27 cellular contexts compared by ENCODE assay signal in the genomic region with DNA sequence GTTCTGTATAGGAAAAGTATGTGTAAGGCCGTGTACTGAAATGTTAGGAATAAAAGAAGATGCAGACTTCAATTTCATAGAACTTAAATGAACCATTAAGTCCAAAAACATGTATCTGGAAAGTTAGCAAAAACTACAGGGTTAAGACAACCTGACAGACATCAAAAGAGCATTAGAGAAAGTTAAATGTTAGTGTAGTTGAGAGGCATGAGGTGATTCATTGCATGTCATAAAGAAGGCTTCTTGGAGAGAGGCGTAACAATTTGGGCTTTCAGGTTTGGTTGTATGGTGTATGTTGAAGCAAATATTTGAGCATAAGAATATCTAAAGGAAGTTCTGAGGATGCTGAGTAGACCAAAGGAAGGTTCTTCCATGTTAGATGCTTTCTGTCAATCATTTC. TPM values are rescaled to one million over a fixed set of nuclear protein-coding genes. Genes with fewer than 3 reads are reported as not detected.
DNase-seq lines count a peak whose midpoint lies in the region; ATAC-seq, FAIRE-seq and TF ChIP-seq lines count a peak whose summit lies in the region.
"Had no signal": no experiment of that assay in that cellular context is flagged by ENCODE, and none has a peak within 500 bp of the region (broad histone marks: within the 10 kb centered on the region; RNA-seq: fewer than 3 reads in every experiment).

No MANE protein-coding gene starts in this region.

- no peak for DNase-seq in activated T-cell treated with anti-CD3 and anti-CD28 coated beads, Interleukin-2, amount 50 U/mL, for 24 hours
- DNase-seq in activated T-cell treated with anti-CD3 and anti-CD28 coated beads, Interleukin-2, amount 50 U/mL, for 48 hours = no peak
- DNase-seq in CD8-positive, alpha-beta T cell = no peak
- no peak for DNase-seq in Karpas-422
- no peak for DNase-seq in keratinocyte (ENCODE audit: low read depth, low spot score)
- no peak for DNase-seq in NCI-H1105 (lab: John Stamatoyannopoulos, UW)
- no peak for DNase-seq in NCI-H128 (lab: John Stamatoyannopoulos, UW; ENCODE audit: unreplicated experiment)
- DNase-seq in COLO829 (ENCODE audit: low spot score) = no peak
- DNase-seq: activated CD4-positive, alpha-beta T cell treated with anti-CD3 and anti-CD28 coated beads for 1 hour; activated effector memory CD4-positive, alpha-beta T cell treated with anti-CD3 and anti-CD28 coated beads, Interleukin-2, amount 50 U/mL, for 16 hours; BE2C; cortex of kidney; gastrocnemius medialis; hippocampal formation; KG1; left ventricle myocardium inferior; naive B cell; NCI-H524; NK-92 treated with Interleukin-12 subunit alpha and Interleukin-12 subunit beta, amount 100 ng/mL, for 24 hours; pancreas; right cardiac atrium; SIG-M5; stimulated activated CD4-positive, alpha-beta T cell treated with anti-CD3 and anti-CD28 coated beads, Interleukin-12 subunit alpha, Interleukin-12 subunit beta, amount 100 ng/mL, for 4 hours; stimulated activated CD4-positive, alpha-beta T cell treated with anti-CD3 and anti-CD28 coated beads, Interleukin-4, amount 100 ng/mL, for 24 hours; stimulated activated naive CD4-positive, alpha-beta T cell treated with Interleukin-2 at 50 U/mL for 16 hours had no signal

- ATAC-seq in CD8-positive, alpha-beta T cell = no peak
- ATAC-seq: gastrocnemius medialis, Panc1, pancreas, right cardiac atrium had no signal

- intact Hi-C loops in CD8-positive, alpha-beta T cell (cut with DNase I, micrococcal nuclease) = loop anchor here (1.0 to 5.0 kb wide), 4 partner anchors 8 to 804 kb away; partner anchors contain the start of gene ACVR2A (in 1 of the 2)

- H3K9ac ChIP-seq in Karpas-422 (ENCODE audit: low read length) (no peak overlapping the region), keratinocyte (ENCODE audit: control insufficient read depth, extremely low read depth, insufficient read depth, low read length) (no peak overlapping the region)

- dilution Hi-C loops in keratinocyte (cut with MboI; ENCODE audit: extremely low pct_ligation_motif_present, low sequenced_read_pairs) = no loop called here

- H3K4me3 ChIP-seq in CD8-positive, alpha-beta T cell (ENCODE audit: low read depth, low read length) = no peak overlapping the region
- H3K4me3 ChIP-seq in Karpas-422 (ENCODE audit: low read length) (no peak overlapping the region), keratinocyte (ENCODE audit: control insufficient read depth in 2 of 3, extremely low read depth in 1 of 3, insufficient read depth in 2 of 3, low read depth in 1 of 3, low read length in 3 of 3) (no peak overlapping the region)
- H3K4me3 ChIP-seq: esophagus muscularis mucosa, gastrocnemius medialis, left ventricle myocardium inferior, pancreas had no signal

- peaks cover 83% of the 10 kb centered on the region for H3K4me1 ChIP-seq in CD8-positive, alpha-beta T cell (ENCODE audit: insufficient read depth, low read length)
- peaks cover 49% of the 10 kb centered on the region for H3K4me1 ChIP-seq in Karpas-422 (ENCODE audit: low read length)
- no peaks in the 10 kb centered on the region for H3K4me1 ChIP-seq in keratinocyte (ENCODE audit: control insufficient read depth, extremely low read depth, insufficient read depth, low read length)
- H3K4me1 ChIP-seq: BE2C had no signal

- H4K20me1 ChIP-seq in Karpas-422 (ENCODE audit: insufficient read depth, low read depth, low read length) (peaks cover 19% of the 10 kb centered on the region), keratinocyte (ENCODE audit: control insufficient read depth, extremely low read depth, insufficient read depth, low read length) (peaks cover 5% of the 10 kb centered on the region)

- H3K4me2 ChIP-seq in Karpas-422 (ENCODE audit: low read depth, low read length, poor library complexity, severe bottlenecking) = peak overlapping the region; percentile 43
- no peak overlapping the region for H3K4me2 ChIP-seq in keratinocyte (ENCODE audit: control insufficient read depth, extremely low read depth, insufficient read depth, low read depth, low read length)

- H3K79me2 ChIP-seq in Karpas-422 (ENCODE audit: low read length) (peaks cover 100% of the 10 kb centered on the region), keratinocyte (ENCODE audit: control insufficient read depth, insufficient read depth, low read length) (peaks cover 97% of the 10 kb centered on the region)

- no peaks in the 10 kb centered on the region for H3K9me2 ChIP-seq in Karpas-422 (replicated peaks; ENCODE audit: insufficient read depth, low read length)

- POLR2A ChIA-PET in CD8-positive, alpha-beta T cell (lab: Charles Lee) = no interaction called here

- no peak overlapping the region for H2AFZ ChIP-seq in Karpas-422 (ENCODE audit: low read length)
- H2AFZ ChIP-seq in keratinocyte (ENCODE audit: control insufficient read depth, low read length) = no peak overlapping the region

- H3K27ac Mint-ChIP-seq in activated T-cell treated with anti-CD3 and anti-CD28 coated beads, Interleukin-2, amount 50 U/mL, for 24 hours = peak overlapping the region; percentile 14
- H3K27ac Mint-ChIP-seq in CD8-positive, alpha-beta T cell = no peak overlapping the region

- FAIRE-seq in keratinocyte (lab: Jason Lieb, UNC) = peak; percentile 85
- FAIRE-seq: pancreas had no signal

- H3K9me1 ChIP-seq in keratinocyte (ENCODE audit: control insufficient read depth, extremely low read depth, insufficient read depth, low read length) = no peaks in the 10 kb centered on the region

- no peak for TF ChIP-seq CTCF in CD8-positive, alpha-beta T cell (IDR thresholded peaks at IDR 0.05)
- no peak for TF ChIP-seq CTCF in keratinocyte (optimal IDR thresholded peaks at IDR 0.05 in 1 of 3, IDR thresholded peaks at IDR 0.05 in 1 of 3, conservative IDR thresholded peaks at IDR 0.05 in 1 of 3; ENCODE audit: extremely low read depth in 1 of 3, insufficient read depth in 2 of 3, low read length in 3 of 3)

- CTCF ChIA-PET in CD8-positive, alpha-beta T cell (lab: Charles Lee) = no interaction called here

- H3K9me3 Mint-ChIP-seq in activated T-cell treated with anti-CD3 and anti-CD28 coated beads, Interleukin-2, amount 50 U/mL, for 24 hours = no peaks in the 10 kb centered on the region
- H3K9me3 Mint-ChIP-seq in CD8-positive, alpha-beta T cell = no peaks in the 10 kb centered on the region
- H3K9me3 Mint-ChIP-seq: naive B cell had no signal

- H3K4me3 Mint-ChIP-seq in activated T-cell treated with anti-CD3 and anti-CD28 coated beads, Interleukin-2, amount 50 U/mL, for 24 hours = no peak overlapping the region
- peak overlapping the region; percentile 20 for H3K4me3 Mint-ChIP-seq in CD8-positive, alpha-beta T cell

- H3K4me1 Mint-ChIP-seq in activated T-cell treated with anti-CD3 and anti-CD28 coated beads, Interleukin-2, amount 50 U/mL, for 24 hours (ENCODE audit: low read depth) = peaks cover 84% of the 10 kb centered on the region
- peaks cover 77% of the 10 kb centered on the region for H3K4me1 Mint-ChIP-seq in CD8-positive, alpha-beta T cell (ENCODE audit: low read depth)

- no peak overlapping the region for H3K27ac ChIP-seq in CD8-positive, alpha-beta T cell (ENCODE audit: low read depth, low read length)
- H3K27ac ChIP-seq in Karpas-422 (ENCODE audit: low read length) (0 out of 2 replicates have a peak overlapping the region, but pooled peaks have one; percentile 2), keratinocyte (ENCODE audit: control insufficient read depth, insufficient read depth, low read length) (no peak overlapping the region)
- H3K27ac ChIP-seq: esophagus muscularis mucosa, gastrocnemius medialis, left ventricle myocardium inferior, pancreas had no signal

- H3K27me3 Mint-ChIP-seq in activated T-cell treated with anti-CD3 and anti-CD28 coated beads, Interleukin-2, amount 50 U/mL, for 24 hours = no peaks in the 10 kb centered on the region
- H3K27me3 Mint-ChIP-seq in CD8-positive, alpha-beta T cell (ENCODE audit: low read depth) = no peaks in the 10 kb centered on the region
- H3K27me3 Mint-ChIP-seq: naive B cell had no signal

- no peaks in the 10 kb centered on the region for H3K36me3 ChIP-seq in CD8-positive, alpha-beta T cell (ENCODE audit: insufficient read depth, low read length)
- H3K36me3 ChIP-seq in Karpas-422 (ENCODE audit: insufficient read depth, low read length) (no peaks in the 10 kb centered on the region), keratinocyte (ENCODE audit: control insufficient read depth in 2 of 2, extremely low read depth in 1 of 2, insufficient read depth in 2 of 2, low read length in 2 of 2) (no peaks in the 10 kb centered on the region)
- H3K36me3 ChIP-seq: BE2C, esophagus muscularis mucosa, gastrocnemius medialis, left ventricle myocardium inferior, pancreas had no signal

- no peaks in the 10 kb centered on the region for H3K27me3 ChIP-seq in CD8-positive, alpha-beta T cell (ENCODE audit: insufficient read depth, low read length)
- no peaks in the 10 kb centered on the region for H3K27me3 ChIP-seq in Karpas-422 (ENCODE audit: low read length)
- H3K27me3 ChIP-seq in keratinocyte (ENCODE audit: control insufficient read depth, extremely low read depth, insufficient read depth, low read length) = no peaks in the 10 kb centered on the region
- H3K27me3 ChIP-seq: BE2C, esophagus muscularis mucosa, gastrocnemius medialis, pancreas had no signal

- H3K9me3 ChIP-seq in CD8-positive, alpha-beta T cell (ENCODE audit: low read length) = no peaks in the 10 kb centered on the region
- H3K9me3 ChIP-seq in Karpas-422 (ENCODE audit: low read length) = no peaks in the 10 kb centered on the region
- no peaks in the 10 kb centered on the region for H3K9me3 ChIP-seq in keratinocyte (ENCODE audit: control insufficient read depth, low read depth, low read length)
- H3K9me3 ChIP-seq: BE2C, esophagus muscularis mucosa, gastrocnemius medialis, left ventricle myocardium inferior, pancreas had no signal

- peaks cover 13% of the 10 kb centered on the region for H3K36me3 Mint-ChIP-seq in activated T-cell treated with anti-CD3 and anti-CD28 coated beads, Interleukin-2, amount 50 U/mL, for 24 hours (ENCODE audit: low read depth)
- H3K36me3 Mint-ChIP-seq in CD8-positive, alpha-beta T cell = peaks cover 10% of the 10 kb centered on the region
- H3K36me3 Mint-ChIP-seq: naive B cell had no signal

RNA-seq across cellular contexts. Expression of gene EPC2, which starts 6.3 kb away (rescaled TPM):
- total RNA-seq in CD8-positive, alpha-beta T cell = 10 to 100 TPM; 94.2 to 98.3 TPM
- total RNA-seq in Karpas-422 (2014; rRNA removed; shearing (Covaris generic); ENCODE audit: low replicate concordance) = 22.8 and 30.3 TPM in 2 replicates
- 9.4 to 13.1 TPM (median 9.6 TPM) in 3 replicates for polyA plus RNA-seq in keratinocyte
- 18.7 TPM for polyA plus RNA-seq in keratinocyte (2011; ENCODE audit: low read depth)
- 6.7 and 11.2 TPM in 2 replicates for polyA plus RNA-seq in keratinocyte (2011; cell fraction: cytosol; rRNA removed)
- 11.2 and 12.3 TPM in 2 replicates for polyA plus RNA-seq in keratinocyte (2011; cell fraction: nucleus; rRNA removed)
- 8.7 and 8.8 TPM in 2 replicates for polyA plus RNA-seq in keratinocyte (2012; ENCODE audit: low replicate concordance)
- 7.9 to 25.5 TPM (median 14.2 TPM) in 3 replicates for polyA minus RNA-seq in keratinocyte
- polyA minus RNA-seq in keratinocyte (2011; cell fraction: cytosol; rRNA and poly(A)+ RNA removed) = 8.2 TPM
- 12.2 and 29.2 TPM in 2 replicates for polyA minus RNA-seq in keratinocyte (2011; cell fraction: nucleus; rRNA and poly(A)+ RNA removed)
